ENCODE assay signal across 8 cellular contexts in genomic region chr20:58891686-58892125, GRCh38. TPM values are rescaled to one million over a fixed set of nuclear protein-coding genes. Genes with fewer than 3 reads are reported as not detected.
DNase-seq lines count a peak whose midpoint lies in the region; ATAC-seq, FAIRE-seq and TF ChIP-seq lines count a peak whose summit lies in the region.

No MANE protein-coding gene starts in this region.

- no peak overlapping the region for H2AFZ ChIP-seq in endothelial cell of umbilical vein (ENCODE audit: low read depth, low read length)

- H3K27ac ChIP-seq in endothelial cell of umbilical vein (ENCODE audit: insufficient read depth, low read depth, low read length), result peak overlapping the region; percentile 90
- peak overlapping the region; percentile 90 to 100 for H3K27ac ChIP-seq in aorta (ENCODE audit: low read depth in 1 of 2, low read length in 2 of 2)

- no peak for FAIRE-seq in endothelial cell of umbilical vein (lab: Jason Lieb, UNC)

- no peak for TF ChIP-seq CTCF in endothelial cell of umbilical vein (IDR thresholded peaks at IDR 0.05; ENCODE audit: extremely low read depth in 1 of 2, insufficient read depth in 1 of 2, low read depth in 1 of 2, low read length in 2 of 2)

- H3K36me3 ChIP-seq in endothelial cell of umbilical vein (ENCODE audit: control insufficient read depth in 2 of 2, extremely low read depth in 1 of 2, insufficient read depth in 2 of 2, low read length in 2 of 2) (peaks cover 0 to 2% of the 10 kb centered on the region in 2 experiments), aorta (ENCODE audit: control insufficient read depth in 1 of 2, insufficient read depth in 2 of 2, low read length in 1 of 2) (no peaks in the 10 kb centered on the region)

- H4K20me1 ChIP-seq in endothelial cell of umbilical vein (replicated peaks; ENCODE audit: control insufficient read depth, extremely low read depth, insufficient read depth, low read length), result peaks cover 25% of the 10 kb centered on the region

- H3K79me2 ChIP-seq in endothelial cell of umbilical vein (ENCODE audit: control insufficient read depth, insufficient read depth, low read length), result peaks cover 51% of the 10 kb centered on the region

- H3K4me1 Mint-ChIP-seq in natural killer cell treated with Interleukin-12 subunit alpha and Interleukin-12 subunit beta and Interleukin-15 and Interleukin-18, amount 100 ng/mL, for 72 hours (ENCODE audit: low read depth in 2 of 2), result peaks cover 28 to 37% of the 10 kb centered on the region in 2 donors

- DNase-seq in HuH-7 (ENCODE audit: low spot score), result peak; percentile 43
- peak; percentile 30 for DNase-seq in activated CD4-positive, alpha-beta T cell treated with anti-CD3 and anti-CD28 coated beads, Interleukin-2, amount 50 U/mL, for 1 hour
- no peak for DNase-seq in endothelial cell of umbilical vein (ENCODE audit: low read depth, low spot score)
- DNase-seq in natural killer cell treated with Interleukin-12 subunit alpha and Interleukin-12 subunit beta and Interleukin-15 and Interleukin-18, amount 100 ng/mL, for 72 hours (ENCODE audit: low spot score), result no peak
- peak; percentile 60 to 76 for DNase-seq in aorta
- no peak for DNase-seq in AG08395 (ENCODE audit: low spot score)

- peak overlapping the region; percentile 87 to 93 for H3K27ac Mint-ChIP-seq in natural killer cell treated with Interleukin-12 subunit alpha and Interleukin-12 subunit beta and Interleukin-15 and Interleukin-18, amount 100 ng/mL, for 72 hours

- ATAC-seq in natural killer cell treated with Interleukin-12 subunit alpha and Interleukin-12 subunit beta and Interleukin-15 and Interleukin-18, amount 100 ng/mL, for 72 hours, result no peak
- peak; percentile 9 for ATAC-seq in aorta (ENCODE audit: low FRiP score)
- ATAC-seq in GM21576 (IDR thresholded peaks at IDR 0.05; ENCODE audit: unreplicated experiment), result no peak

- peak overlapping the region; percentile 99 for H3K4me3 ChIP-seq in GM08714 (ENCODE audit: low read length)
- H3K4me3 ChIP-seq in endothelial cell of umbilical vein (replicated peaks in 1 of 3; ENCODE audit: insufficient read depth in 1 of 3, low read depth in 1 of 3, low read length in 3 of 3), result peak overlapping the region; percentile 76 to 94 (median 91)
- peak overlapping the region; percentile 85 to 95 for H3K4me3 ChIP-seq in aorta (ENCODE audit: low read length in 2 of 2)

- peaks cover 11% of the 10 kb centered on the region for H3K36me3 Mint-ChIP-seq in natural killer cell treated with Interleukin-12 subunit alpha and Interleukin-12 subunit beta and Interleukin-15 and Interleukin-18, amount 100 ng/mL, for 72 hours

- H3K9ac ChIP-seq in endothelial cell of umbilical vein (replicated peaks; ENCODE audit: extremely low read depth, insufficient read depth, low read length), result peak overlapping the region; percentile 96

- POLR2A ChIA-PET in endothelial cell of umbilical vein (lab: Charles Lee), result interaction anchor here (1.4 kb wide), 1 partner anchor 141 kb away, joined by 3 read pairs; the partner anchor contains the start of gene ATP5F1E

- H3K27me3 ChIP-seq in endothelial cell of umbilical vein (ENCODE audit: control insufficient read depth in 2 of 2, insufficient read depth in 2 of 2, low read length in 2 of 2), result no peaks in the 10 kb centered on the region
- peaks cover 0 to 1% of the 10 kb centered on the region in 2 donors for H3K27me3 ChIP-seq in aorta (ENCODE audit: control insufficient read depth in 1 of 2, insufficient read depth in 2 of 2, low read length in 1 of 2)

- H3K9me1 ChIP-seq in endothelial cell of umbilical vein (replicated peaks; ENCODE audit: control insufficient read depth, extremely low read depth, insufficient read depth, low read length), result no peaks in the 10 kb centered on the region

- no peaks in the 10 kb centered on the region for H3K9me3 Mint-ChIP-seq in natural killer cell treated with Interleukin-12 subunit alpha and Interleukin-12 subunit beta and Interleukin-15 and Interleukin-18, amount 100 ng/mL, for 72 hours

- H3K27me3 Mint-ChIP-seq in natural killer cell treated with Interleukin-12 subunit alpha and Interleukin-12 subunit beta and Interleukin-15 and Interleukin-18, amount 100 ng/mL, for 72 hours, result no peaks in the 10 kb centered on the region

- dilution Hi-C loops in endothelial cell of umbilical vein (cut with MboI; ENCODE audit: extremely low pct_ligation_motif_present, low sequenced_read_pairs), result no loop called here

- peak overlapping the region; percentile 94 for H3K4me3 Mint-ChIP-seq in natural killer cell treated with Interleukin-12 subunit alpha and Interleukin-12 subunit beta and Interleukin-15 and Interleukin-18, amount 100 ng/mL, for 72 hours

- H3K4me1 ChIP-seq in endothelial cell of umbilical vein (ENCODE audit: control insufficient read depth, extremely low read depth, insufficient read depth, low read length), result peaks cover 38% of the 10 kb centered on the region
- H3K4me1 ChIP-seq in aorta (ENCODE audit: control insufficient read depth in 1 of 2, insufficient read depth in 2 of 2, low read length in 2 of 2), result peaks cover 0 to 6% of the 10 kb centered on the region in 2 donors

- H3K9me3 ChIP-seq in endothelial cell of umbilical vein (replicated peaks; ENCODE audit: control insufficient read depth, insufficient read depth, low read length) (no peaks in the 10 kb centered on the region), aorta (ENCODE audit: control insufficient read depth, low read length) (no peaks in the 10 kb centered on the region)

- no peak overlapping the region for H3K4me2 ChIP-seq in endothelial cell of umbilical vein (ENCODE audit: insufficient read depth, low read length)

- 0 to 1% methylated on average over 2 to 63 of the region's 63 CpGs for WGBS in aorta, 2 donors

- CTCF ChIA-PET in endothelial cell of umbilical vein (lab: Charles Lee), result interaction anchor here (0.7 kb wide), 2 partner anchors 21 to 196 kb away, joined by 3 read pairs; no protein-coding TSS in a partner anchor

- no peak for TF ChIP-seq POLR2A in endothelial cell of umbilical vein (IDR thresholded peaks at IDR 0.05; ENCODE audit: low read depth, low read length)

- no TSS peak for BruUV-seq in endothelial cell of umbilical vein (replicated peaks; lab: Mats Ljungman, UMichigan)

- intact Hi-C loops in endothelial cell of umbilical vein (cut with micrococcal nuclease) (loop anchor here (1.0 to 10.0 kb wide), 6 partner anchors 16 to 1177 kb away; partner anchors contain the start of genes ATP5F1E, NELFCD and PMEPA1), aorta (cut with DNase I) (loop anchor here (2.0 to 5.0 kb wide), 4 partner anchors 15 to 151 kb away; partner anchors contain the start of genes ATP5F1E (in 1 of the 2), NELFCD (in 1 of the 2) and PRELID3B (in 1 of the 2))

TF ChIP-seq in endothelial cell of umbilical vein, 7 proteins besides CTCF, POLR2A, EP300 and RAD21:
- no peak for TF ChIP-seq EZH2 (IDR thresholded peaks at IDR 0.05; ENCODE audit: borderline replicate concordance, low read depth, low read length, severe bottlenecking)
- TF ChIP-seq, protein P1, sequence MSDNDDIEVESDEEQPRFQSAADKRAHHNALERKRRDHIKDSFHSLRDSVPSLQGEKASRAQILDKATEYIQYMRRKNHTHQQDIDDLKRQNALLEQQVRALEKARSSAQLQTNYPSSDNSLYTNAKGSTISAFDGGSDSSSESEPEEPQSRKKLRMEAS (IDR thresholded peaks at IDR 0.05; ENCODE audit: insufficient read depth, insufficient read length), result no peak

RNA-seq across cellular contexts. Expression of gene GNAS, which starts 39.2 kb away (rescaled TPM):
- 1,141 and 1,217 TPM in 2 replicates for total RNA-seq in endothelial cell of umbilical vein
- polyA plus RNA-seq in endothelial cell of umbilical vein, result 1,637 and 1,882 TPM in 2 replicates
- 1,809 and 2,057 TPM in 2 replicates for polyA plus RNA-seq in endothelial cell of umbilical vein (2011; cell fraction: cytosol; rRNA removed)
- 916 and 1,134 TPM in 2 replicates for polyA plus RNA-seq in endothelial cell of umbilical vein (2011; cell fraction: nucleus; rRNA removed)
- polyA plus RNA-seq in endothelial cell of umbilical vein (2012), result 1,303 and 1,505 TPM in 2 replicates
- 1,608 and 1,668 TPM in 2 replicates for polyA minus RNA-seq in endothelial cell of umbilical vein
- 619 TPM for polyA minus RNA-seq in endothelial cell of umbilical vein (2011; cell fraction: cytosol; rRNA and poly(A)+ RNA removed)
- 333 and 358 TPM in 2 replicates for polyA minus RNA-seq in endothelial cell of umbilical vein (2011; cell fraction: nucleus; rRNA and poly(A)+ RNA removed)
- 100 to 1,000 TPM; 459 to 740 TPM for total RNA-seq in natural killer cell treated with Interleukin-12 subunit alpha and Interleukin-12 subunit beta and Interleukin-15 and Interleukin-18, amount 100 ng/mL, for 72 hours
- total RNA-seq in aorta, result 100 to 1,000 TPM; 838 to 881 TPM
- 1,000 to 10,000 TPM in 1 of 2 donors, 100 to 1,000 TPM in 1; 934 to 1,060 TPM for polyA plus RNA-seq in aorta

RNA-seq across cellular contexts. Expression of gene GNAS-AS1, which starts 41.0 kb away (rescaled TPM):
- total RNA-seq in endothelial cell of umbilical vein (0.58 and 0.74 TPM in 2 replicates), aorta (1 to 10 TPM; 1.2 to 1.7 TPM)
- polyA plus RNA-seq in endothelial cell of umbilical vein (0.11 TPM in 1 of 2 replicates, not detected in the other), aorta (1 to 10 TPM in 1 of 2 donors, not detected in 1; 1.0 TPM)
- polyA plus RNA-seq in endothelial cell of umbilical vein (2011; cell fraction: cytosol; rRNA removed), result not detected in 2 replicates
- 0.11 and 0.25 TPM in 2 replicates for polyA plus RNA-seq in endothelial cell of umbilical vein (2011; cell fraction: nucleus; rRNA removed)
- not detected in 2 replicates for polyA plus RNA-seq in endothelial cell of umbilical vein (2012)
- not detected in 2 replicates for polyA minus RNA-seq in endothelial cell of umbilical vein
- not detected for polyA minus RNA-seq in endothelial cell of umbilical vein (2011; cell fraction: cytosol; rRNA and poly(A)+ RNA removed)
- polyA minus RNA-seq in endothelial cell of umbilical vein (2011; cell fraction: nucleus; rRNA and poly(A)+ RNA removed), result not detected in 2 replicates
- total RNA-seq in natural killer cell treated with Interleukin-12 subunit alpha and Interleukin-12 subunit beta and Interleukin-15 and Interleukin-18, amount 100 ng/mL, for 72 hours, result 1 to 10 TPM in 1 of 2 donors, under 1 TPM in 1; 0.29 to 4.7 TPM

Comparison
In these comparisons a context has a peak if more than half of its experiments do, and no peak if none do; other contexts are left out.
1. DNase-seq: peak in HuH-7 (single experiment), activated CD4-positive, alpha-beta T cell treated with anti-CD3 and anti-CD28 coated beads, Interleukin-2, amount 50 U/mL, for 1 hour (single experiment) and aorta (2 of 2); none in endothelial cell of umbilical vein (single experiment), natural killer cell treated with Interleukin-12 subunit alpha and Interleukin-12 subunit beta and Interleukin-15 and Interleukin-18, amount 100 ng/mL, for 72 hours (single experiment) and AG08395 (single experiment).
2. Peak in every context shown above with its lines, with median percentiles within 50 percentile points of each other: H3K4me3 ChIP-seq.